Comparison of ENCODE assay signal across 21 cellular contexts in the genomic region with DNA sequence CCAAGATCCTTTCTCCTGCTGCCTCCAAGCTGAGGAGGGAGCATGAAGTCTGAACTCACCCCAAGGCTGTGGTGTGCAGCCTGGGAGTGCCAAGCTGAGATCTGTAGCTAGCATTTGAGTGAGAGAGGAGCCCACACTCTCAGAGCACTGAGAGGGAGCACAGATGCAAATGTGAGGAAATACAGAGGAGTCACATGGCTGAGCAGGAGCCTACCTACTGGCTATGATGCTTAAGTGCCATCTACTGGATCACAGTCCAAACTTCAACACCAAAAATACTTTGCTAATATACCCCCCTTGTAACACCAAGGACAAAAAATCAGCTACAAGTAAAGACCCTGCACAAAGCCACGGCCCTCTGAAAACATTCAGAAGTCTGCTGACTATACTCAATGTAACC.
DNase-seq lines count a peak whose midpoint lies in the region; TF ChIP-seq lines count a peak whose summit lies in the region.
"Had no signal": no experiment of that assay in that cellular context is flagged by ENCODE, and none has a peak within 500 bp of the region (broad histone marks: within the 10 kb centered on the region; RNA-seq: fewer than 3 reads in every experiment).

No MANE protein-coding gene starts in this region.

- H3K27ac Mint-ChIP-seq in progenitor cell of endocrine pancreas = no peak overlapping the region
- H3K27ac Mint-ChIP-seq: CD8-positive, alpha-beta T cell had no signal

- no peak overlapping the region for H3K4me3 ChIP-seq in WERI-Rb-1 (ENCODE audit: low read depth, low read length)
- H3K4me3 ChIP-seq: BLaER1 had no signal

- 0 out of 2 replicates have a peak, but pooled peaks have one; percentile 4 for TF ChIP-seq CTCF in 22Rv1 (IDR thresholded peaks at IDR 0.05)
- peak; percentile 34; the same call in 1 of the 2 replicates for TF ChIP-seq CTCF in WERI-Rb-1 (IDR thresholded peaks at IDR 0.05; ENCODE audit: low read depth, low read length)
- TF ChIP-seq CTCF in GM10266 (IDR thresholded peaks at IDR 0.05; ENCODE audit: control insufficient read depth, insufficient read depth, low read depth, missing control alignments) = no peak
- TF ChIP-seq CTCF in progenitor cell of endocrine pancreas (IDR thresholded peaks at IDR 0.05; ENCODE audit: unreplicated experiment) = no peak

- no peak overlapping the region for H3K4me3 Mint-ChIP-seq in progenitor cell of endocrine pancreas (ENCODE audit: low read depth)
- H3K4me3 Mint-ChIP-seq: CD8-positive, alpha-beta T cell had no signal

- H3K36me3 Mint-ChIP-seq in progenitor cell of endocrine pancreas (ENCODE audit: insufficient read depth) = peaks cover 4% of the 10 kb centered on the region
- H3K36me3 Mint-ChIP-seq: CD8-positive, alpha-beta T cell had no signal

- no peaks in the 10 kb centered on the region for H3K9me3 ChIP-seq in WERI-Rb-1 (ENCODE audit: severe bottlenecking)

- no peaks in the 10 kb centered on the region for H3K36me3 ChIP-seq in WERI-Rb-1
- H3K36me3 ChIP-seq: BLaER1 had no signal

- H3K4me1 Mint-ChIP-seq in progenitor cell of endocrine pancreas (ENCODE audit: low read depth) = no peaks in the 10 kb centered on the region

- DNase-seq in HT1080 (ENCODE audit: low read depth) = peak; percentile 4
- peak; percentile 74 for DNase-seq in NCI-H146 (lab: John Stamatoyannopoulos, UW)
- DNase-seq in WERI-Rb-1 = no peak
- DNase-seq in HT-29 (ENCODE audit: low spot score) = no peak
- no peak for DNase-seq in GM10266 (ENCODE audit: extremely low spot score)
- no peak for DNase-seq in progenitor cell of endocrine pancreas (ENCODE audit: low spot score, unreplicated experiment)
- no peak for DNase-seq in NK-92 (lab: John Stamatoyannopoulos, UW; ENCODE audit: unreplicated experiment)
- DNase-seq: Calu3; CD8-positive, alpha-beta T cell; DMS79; H7; Karpas-422; NCI-H1105 treated with DMSO at 0.1 percent for 48 hours; NCI-H187; NCI-H2107; NCI-H524 treated with DMSO at 0.1 percent for 48 hours; NK-92 treated with Interleukin-12 subunit alpha and Interleukin-12 subunit beta, amount 100 ng/mL, for 24 hours; RPMI8226; SIG-M5 had no signal

- peaks cover 32% of the 10 kb centered on the region for H3K9me3 Mint-ChIP-seq in progenitor cell of endocrine pancreas (ENCODE audit: low read depth)

- H3K27me3 ChIP-seq in WERI-Rb-1 (ENCODE audit: insufficient read depth, low read depth, severe bottlenecking) = no peaks in the 10 kb centered on the region
- H3K27me3 ChIP-seq: BLaER1 had no signal

- H3K27me3 Mint-ChIP-seq in progenitor cell of endocrine pancreas = no peaks in the 10 kb centered on the region

- H3K27ac ChIP-seq in 22Rv1 (no peak overlapping the region), WERI-Rb-1 (no peak overlapping the region)
- H3K27ac ChIP-seq: BLaER1 had no signal

Comparison
In these comparisons a context has a peak if more than half of its experiments do, and no peak if none do; other contexts are left out.
1. CTCF ChIP-seq: peak in 22Rv1 (single experiment) and WERI-Rb-1 (single experiment); none in GM10266 (single experiment) and progenitor cell of endocrine pancreas (single experiment).
2. DNase-seq: peak in HT1080 (single experiment) and NCI-H146 (single experiment); none in WERI-Rb-1 (single experiment), HT-29 (single experiment), GM10266 (single experiment), progenitor cell of endocrine pancreas (single experiment) and NK-92 (single experiment).